Comparison of ENCODE assay signal across 16 cellular contexts in genomic region chr2:201932511-201932910, GRCh38.
DNase-seq lines count a peak whose midpoint lies in the region; ATAC-seq and TF ChIP-seq lines count a peak whose summit lies in the region.
"Had no signal": no experiment of that assay in that cellular context is flagged by ENCODE, and none has a peak within 500 bp of the region (broad histone marks: within the 10 kb centered on the region; RNA-seq: fewer than 3 reads in every experiment).

No MANE protein-coding gene starts in this region.

- POLR2A ChIA-PET in HEK293 (lab: Yijun Ruan, JAX): no interaction called here

- H3K27me3 Mint-ChIP-seq in activated naive CD4-positive, alpha-beta T cell treated with anti-CD3 and anti-CD28 coated beads for 36 hours (ENCODE audit: low read depth): peaks cover 3% of the 10 kb centered on the region

- ATAC-seq in GM18868 (IDR thresholded peaks at IDR 0.05; ENCODE audit: unreplicated experiment): no peak
- no peak for ATAC-seq in GM21528 (IDR thresholded peaks at IDR 0.05; ENCODE audit: low FRiP score, unreplicated experiment)
- no peak for ATAC-seq in stimulated activated effector memory CD8-positive, alpha-beta T cell treated with anti-CD3 and anti-CD28 coated beads, Interleukin-12 subunit alpha, Interleukin-12 subunit beta, amount 100 ng/mL, for 72 hours
- ATAC-seq: activated naive CD4-positive, alpha-beta T cell treated with anti-CD3 and anti-CD28 coated beads, Interleukin-2, amount 50 U/mL, for 72 hours; GM23338 had no signal

- no peaks in the 10 kb centered on the region for H3K36me3 Mint-ChIP-seq in stimulated activated effector memory CD8-positive, alpha-beta T cell treated with anti-CD3 and anti-CD28 coated beads, Interleukin-12 subunit alpha, Interleukin-12 subunit beta, amount 100 ng/mL, for 72 hours
- no peaks in the 10 kb centered on the region for H3K36me3 Mint-ChIP-seq in activated naive CD4-positive, alpha-beta T cell treated with anti-CD3 and anti-CD28 coated beads for 36 hours (ENCODE audit: low read depth)
- H3K36me3 Mint-ChIP-seq: activated naive CD4-positive, alpha-beta T cell treated with anti-CD3 and anti-CD28 coated beads, Interleukin-2, amount 50 U/mL, for 72 hours had no signal

- H3K4me3 Mint-ChIP-seq in stimulated activated effector memory CD8-positive, alpha-beta T cell treated with anti-CD3 and anti-CD28 coated beads, Interleukin-12 subunit alpha, Interleukin-12 subunit beta, amount 100 ng/mL, for 72 hours: no peak overlapping the region
- no peak overlapping the region for H3K4me3 Mint-ChIP-seq in activated naive CD4-positive, alpha-beta T cell treated with anti-CD3 and anti-CD28 coated beads for 36 hours
- H3K4me3 Mint-ChIP-seq: GM23338, IgD-negative memory B cell had no signal

- DNase-seq in NCI-H82 treated with DMSO at 0.1 percent for 48 hours (lab: John Stamatoyannopoulos, UW; ENCODE audit: unreplicated experiment): peak; percentile 95
- DNase-seq in stimulated activated effector memory CD8-positive, alpha-beta T cell treated with anti-CD3 and anti-CD28 coated beads, Interleukin-12 subunit alpha, Interleukin-12 subunit beta, amount 100 ng/mL, for 72 hours (ENCODE audit: low spot score in 2 of 2): no peak
- no peak for DNase-seq in activated naive CD4-positive, alpha-beta T cell treated with anti-CD3 and anti-CD28 coated beads for 36 hours
- DNase-seq: effector memory CD4-positive, alpha-beta T cell; NCI-H1436 treated with DMSO at 0.1 percent for 48 hours; transverse colon had no signal

- 56% methylated on average over 3 of the region's 3 CpGs; no CpG with 5 or more reads in 1 of the 2 experiments for WGBS in mesodermal cell (ENCODE audit: insufficient coverage in 2 of 2), 2 experiments

- H3K4me1 ChIP-seq in BLaER1: peaks cover 25% of the 10 kb centered on the region
- H3K4me1 ChIP-seq in HEK293 (ENCODE audit: control insufficient read depth, insufficient read depth, low read length): no peaks in the 10 kb centered on the region
- H3K4me1 ChIP-seq in mesodermal cell (ENCODE audit: control insufficient read depth, insufficient read depth, low read length, poor library complexity, severe bottlenecking): peaks cover 8% of the 10 kb centered on the region
- H3K4me1 ChIP-seq: prostate gland had no signal

- H3K9me3 Mint-ChIP-seq in stimulated activated effector memory CD8-positive, alpha-beta T cell treated with anti-CD3 and anti-CD28 coated beads, Interleukin-12 subunit alpha, Interleukin-12 subunit beta, amount 100 ng/mL, for 72 hours: peaks cover 4% of the 10 kb centered on the region
- no peaks in the 10 kb centered on the region for H3K9me3 Mint-ChIP-seq in activated naive CD4-positive, alpha-beta T cell treated with anti-CD3 and anti-CD28 coated beads for 36 hours
- H3K9me3 Mint-ChIP-seq: activated naive CD4-positive, alpha-beta T cell treated with anti-CD3 and anti-CD28 coated beads, Interleukin-2, amount 50 U/mL, for 72 hours had no signal

- H3K27me3 ChIP-seq in BLaER1: no peaks in the 10 kb centered on the region

- H3K27ac ChIP-seq in BLaER1 (no peak overlapping the region), HEK293 (ENCODE audit: extremely low read depth, low read depth, low read length) (no peak overlapping the region), mesodermal cell (ENCODE audit: low read depth, low read length, severe bottlenecking) (peak overlapping the region; percentile 46)
- H3K27ac ChIP-seq: cardiac muscle cell, prostate gland, transverse colon had no signal

- no peaks in the 10 kb centered on the region for H3K4me1 Mint-ChIP-seq in stimulated activated effector memory CD8-positive, alpha-beta T cell treated with anti-CD3 and anti-CD28 coated beads, Interleukin-12 subunit alpha, Interleukin-12 subunit beta, amount 100 ng/mL, for 72 hours
- H3K4me1 Mint-ChIP-seq in activated naive CD4-positive, alpha-beta T cell treated with anti-CD3 and anti-CD28 coated beads for 36 hours (ENCODE audit: low read depth): no peaks in the 10 kb centered on the region

- H3K9ac ChIP-seq in BLaER1: no peak overlapping the region

- no peak for TF ChIP-seq CTCF in HEK293 (tag by site-specific recombination; IDR thresholded peaks at IDR 0.05)

- H4K20me1 ChIP-seq in BLaER1: no peaks in the 10 kb centered on the region

- CTCF ChIA-PET in HEK293 (lab: Yijun Ruan, JAX): no interaction called here
- CTCF ChIA-PET in activated naive CD4-positive, alpha-beta T cell treated with anti-CD3 and anti-CD28 coated beads for 36 hours (lab: Charles Lee): no interaction called here

- H3K9me3 ChIP-seq in BLaER1 (peaks cover 14% of the 10 kb centered on the region), HEK293 (ENCODE audit: control insufficient read depth, insufficient read depth, low read depth, low read length) (no peaks in the 10 kb centered on the region), mesodermal cell (ENCODE audit: control insufficient read depth, low read length) (peaks cover 8% of the 10 kb centered on the region)
- H3K9me3 ChIP-seq: prostate gland, transverse colon had no signal

- no peak overlapping the region for H3K4me3 ChIP-seq in BLaER1
- H3K4me3 ChIP-seq in HEK293 (ENCODE audit: low read depth, low read length): no peak overlapping the region
- H3K4me3 ChIP-seq in mesodermal cell (ENCODE audit: extremely low read depth, insufficient read depth, low read length, poor library complexity, severe bottlenecking): no peak overlapping the region
- H3K4me3 ChIP-seq: cardiac muscle cell, GM23338, prostate gland, transverse colon had no signal

- no peaks in the 10 kb centered on the region for H3K36me3 ChIP-seq in BLaER1
- no peaks in the 10 kb centered on the region for H3K36me3 ChIP-seq in HEK293 (ENCODE audit: control insufficient read depth in 2 of 2, insufficient read depth in 1 of 2, low read length in 2 of 2)
- no peaks in the 10 kb centered on the region for H3K36me3 ChIP-seq in mesodermal cell (ENCODE audit: control insufficient read depth, insufficient read depth, low read length)
- H3K36me3 ChIP-seq: cardiac muscle cell, prostate gland, transverse colon had no signal

- intact Hi-C loops in activated naive CD4-positive, alpha-beta T cell treated with anti-CD3 and anti-CD28 coated beads for 36 hours (cut with micrococcal nuclease): no loop called here

- H3K27ac Mint-ChIP-seq in stimulated activated effector memory CD8-positive, alpha-beta T cell treated with anti-CD3 and anti-CD28 coated beads, Interleukin-12 subunit alpha, Interleukin-12 subunit beta, amount 100 ng/mL, for 72 hours: no peak overlapping the region
- H3K27ac Mint-ChIP-seq in activated naive CD4-positive, alpha-beta T cell treated with anti-CD3 and anti-CD28 coated beads for 36 hours: no peak overlapping the region
- H3K27ac Mint-ChIP-seq: activated naive CD4-positive, alpha-beta T cell treated with anti-CD3 and anti-CD28 coated beads, Interleukin-2, amount 50 U/mL, for 72 hours; GM23338; IgD-negative memory B cell had no signal

- H3K4me2 ChIP-seq in BLaER1: peak overlapping the region; percentile 72
- H3K4me2 ChIP-seq: GM23338 had no signal

TF ChIP-seq in HEK293, 187 proteins besides CTCF, POLR2A, EP300 and RAD21 (continues in another document):
- TF ChIP-seq OVOL3 (tag by site-specific recombination; IDR thresholded peaks at IDR 0.05) (no peak), GLI2 (tag by site-specific recombination; IDR thresholded peaks at IDR 0.05; ENCODE audit: borderline replicate concordance, low read depth) (0 out of 2 replicates have a peak, but pooled peaks have one; percentile 14), ZIC2 (tag by site-specific recombination; IDR thresholded peaks at IDR 0.05) (peak; percentile 59), TCF7L2 (IDR thresholded peaks at IDR 0.05; ENCODE audit: borderline replicate concordance, low read depth, low read length) (no peak), ZNF311 (tag by site-specific recombination; IDR thresholded peaks at IDR 0.05; ENCODE audit: borderline replicate concordance) (no peak), ZNF513 (tag by site-specific recombination; IDR thresholded peaks at IDR 0.05) (no peak), ZEB2 (tag by site-specific recombination; IDR thresholded peaks at IDR 0.05) (0 out of 2 replicates have a peak, but pooled peaks have one; percentile 13), ZSCAN18 (tag by site-specific recombination; IDR thresholded peaks at IDR 0.05) (no peak), ZNF341 (tag by site-specific recombination; IDR thresholded peaks at IDR 0.05; ENCODE audit: low read depth) (peak; percentile 40; the same call in 1 of the 2 replicates), HOXA7 (CRISPR knock-in tag; IDR thresholded peaks at IDR 0.05; ENCODE audit: borderline replicate concordance) (no peak)
- TF ChIP-seq, protein P1, sequence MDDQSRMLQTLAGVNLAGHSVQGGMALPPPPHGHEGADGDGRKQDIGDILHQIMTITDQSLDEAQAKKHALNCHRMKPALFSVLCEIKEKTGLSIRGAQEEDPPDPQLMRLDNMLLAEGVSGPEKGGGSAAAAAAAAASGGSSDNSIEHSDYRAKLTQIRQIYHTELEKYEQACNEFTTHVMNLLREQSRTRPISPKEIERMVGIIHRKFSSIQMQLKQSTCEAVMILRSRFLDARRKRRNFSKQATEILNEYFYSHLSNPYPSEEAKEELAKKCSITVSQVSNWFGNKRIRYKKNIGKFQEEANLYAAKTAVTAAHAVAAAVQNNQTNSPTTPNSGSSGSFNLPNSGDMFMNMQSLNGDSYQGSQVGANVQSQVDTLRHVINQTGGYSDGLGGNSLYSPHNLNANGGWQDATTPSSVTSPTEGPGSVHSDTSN (CRISPR knock-in tag; IDR thresholded peaks at IDR 0.05): no peak
